Comparison of ENCODE assay signal across 21 cellular contexts in the genomic region with DNA sequence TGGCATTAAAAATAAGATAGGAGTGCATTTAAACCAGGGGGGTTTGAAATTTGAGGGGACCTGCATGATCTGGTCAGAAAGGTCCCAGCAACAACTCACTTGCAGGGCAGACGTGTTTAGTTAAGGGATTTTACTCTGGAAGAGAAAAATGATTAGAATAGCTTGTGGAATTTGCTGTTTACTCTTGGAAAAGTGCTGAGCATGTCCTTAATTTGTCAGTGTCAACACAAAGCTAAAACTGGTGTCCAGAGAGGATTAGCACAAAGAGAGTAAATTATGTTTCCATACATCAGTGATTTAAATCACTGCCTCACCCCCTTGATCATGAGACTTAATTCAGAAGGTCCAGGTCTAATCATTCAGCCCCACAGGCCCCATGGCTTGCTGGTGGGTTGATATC.
A peak's percentile ranks its signal among the peaks of the same experiment; 100 is the strongest.
DNase-seq lines count a peak whose midpoint lies in the region; ATAC-seq, FAIRE-seq and TF ChIP-seq lines count a peak whose summit lies in the region.
"Had no signal": no experiment of that assay in that cellular context is flagged by ENCODE, and none has a peak within 500 bp of the region (broad histone marks: within the 10 kb centered on the region; RNA-seq: fewer than 3 reads in every experiment).

No MANE protein-coding gene starts in this region.

- H3K79me2 ChIP-seq in HepG2 (ENCODE audit: insufficient read depth, low read length), result no peaks in the 10 kb centered on the region
- H3K79me2 ChIP-seq in parathyroid adenoma, result no peaks in the 10 kb centered on the region

- WGBS in HepG2 (ENCODE audit: low lambda C conversion rate), result 2% methylated on average over 1 of the region's 1 CpG
- 7% methylated on average over 1 of the region's 1 CpG for WGBS in right lobe of liver (ENCODE audit: insufficient coverage, low coverage, low lambda C conversion rate, missing lambda C conversion rate)
- 5 to 39% (median 22%) methylated on average over 1 of the region's 1 CpG for WGBS in ovary, 3 donors

- POLR2A ChIA-PET in HepG2 (lab: Yijun Ruan, JAX), result no interaction called here

- BruUV-seq in HepG2 (replicated peaks; lab: Mats Ljungman, UMichigan), result no TSS peak

- H3K4me2 ChIP-seq in HepG2 (ENCODE audit: low read depth, low read length) (no peak overlapping the region), parathyroid adenoma (ENCODE audit: low read length) (peak overlapping the region; percentile 20)

- TF ChIP-seq POLR2A in HepG2 (IDR thresholded peaks at IDR 0.05; ENCODE audit: insufficient read depth in 1 of 2, low read depth in 2 of 2, low read length in 2 of 2) (no peak), right lobe of liver (IDR thresholded peaks at IDR 0.05) (no peak), ovary (IDR thresholded peaks at IDR 0.05) (no peak)

- TF ChIP-seq CTCF in HepG2 (CRISPR knock-in tag; IDR thresholded peaks at IDR 0.05) (no peak), right lobe of liver (IDR thresholded peaks at IDR 0.05) (no peak), parathyroid adenoma (IDR thresholded peaks at IDR 0.05) (no peak), mesothelial cell of epicardium (IDR thresholded peaks at IDR 0.05; ENCODE audit: unreplicated experiment) (no peak), ovary (IDR thresholded peaks at IDR 0.05) (no peak)

- H3K4me3 ChIP-seq in HepG2 (replicated peaks in 1 of 3; ENCODE audit: insufficient read depth in 1 of 3, low read depth in 2 of 3, low read length in 3 of 3), result no peak overlapping the region
- H3K4me3 ChIP-seq in right lobe of liver, result no peak overlapping the region
- H3K4me3 ChIP-seq in parathyroid adenoma (ENCODE audit: low read depth, low read length), result no peak overlapping the region
- no peak overlapping the region for H3K4me3 ChIP-seq in ovary
- H3K4me3 ChIP-seq: BLaER1 treated with 17β-estradiol and CSF1 and Interleukin-3, amounts not matched to agents 10 nM and 100 nM; GM23248 had no signal

- H2AFZ ChIP-seq in HepG2 (ENCODE audit: low read length), result no peak overlapping the region
- H2AFZ ChIP-seq in parathyroid adenoma, result no peak overlapping the region
- H2AFZ ChIP-seq: GM23248 had no signal

- H3K27me3 Mint-ChIP-seq in mesothelial cell of epicardium (ENCODE audit: low read depth), result peaks cover 36% of the 10 kb centered on the region

- FAIRE-seq in HepG2 (lab: Jason Lieb, UNC), result peak; percentile 40
- FAIRE-seq: A204.1, G401.6, GM19239, H1 had no signal

- no peaks in the 10 kb centered on the region for H3K36me3 Mint-ChIP-seq in mesothelial cell of epicardium
- H3K36me3 Mint-ChIP-seq: CD4-positive, alpha-beta memory T cell had no signal

- H3K4me1 ChIP-seq in HepG2 (ENCODE audit: insufficient read depth, low read length), result no peaks in the 10 kb centered on the region
- H3K4me1 ChIP-seq in right lobe of liver, result no peaks in the 10 kb centered on the region
- no peaks in the 10 kb centered on the region for H3K4me1 ChIP-seq in parathyroid adenoma
- peaks cover 1% of the 10 kb centered on the region for H3K4me1 ChIP-seq in ovary (ENCODE audit: insufficient read depth)
- H3K4me1 ChIP-seq: BE2C, Caco-2 had no signal

- in situ Hi-C loops in HepG2 (cut with HindIII; ENCODE audit: extremely low pct_ligation_motif_present, low pct_unique_long_range_greater_than_20kb), result no loop called here

- no peak overlapping the region for H3K27ac ChIP-seq in HepG2 (ENCODE audit: extremely low read length, insufficient read depth, low read length)
- no peak overlapping the region for H3K27ac ChIP-seq in right lobe of liver
- no peak overlapping the region for H3K27ac ChIP-seq in parathyroid adenoma
- no peak overlapping the region for H3K27ac ChIP-seq in ovary
- H3K27ac ChIP-seq: 22Rv1; BLaER1 treated with 17β-estradiol and CSF1 and Interleukin-3, amounts not matched to agents 10 nM and 100 nM; GM23248 had no signal

- H3K4me3 Mint-ChIP-seq in mesothelial cell of epicardium, result no peak overlapping the region
- H3K4me3 Mint-ChIP-seq: CD4-positive, alpha-beta memory T cell had no signal

- TF ChIP-seq EP300 in HepG2 (IDR thresholded peaks at IDR 0.05; ENCODE audit: low read depth in 2 of 2, low read length in 2 of 2), result no peak
- no peak for TF ChIP-seq EP300 in HepG2 (CRISPR knock-in tag; IDR thresholded peaks at IDR 0.05; ENCODE audit: borderline replicate concordance)
- no peak for TF ChIP-seq EP300 in ovary (IDR thresholded peaks at IDR 0.05)

- no peaks in the 10 kb centered on the region for H3K9me3 Mint-ChIP-seq in mesothelial cell of epicardium

- peaks cover 16% of the 10 kb centered on the region for H3K4me1 Mint-ChIP-seq in mesothelial cell of epicardium
- H3K4me1 Mint-ChIP-seq: CD4-positive, alpha-beta memory T cell had no signal

- no peaks in the 10 kb centered on the region for H4K20me1 ChIP-seq in HepG2 (ENCODE audit: insufficient read depth, low read length)
- H4K20me1 ChIP-seq: BLaER1 treated with 17β-estradiol and CSF1 and Interleukin-3, amounts not matched to agents 10 nM and 100 nM had no signal

- DNase-seq in HepG2 (ENCODE audit: low spot score) (no peak), right lobe of liver (no peak), amniotic epithelial cell (ENCODE audit: low read depth) (peak; percentile 1), mesothelial cell of epicardium (ENCODE audit: low spot score in 2 of 2, unreplicated experiment in 2 of 2) (no peak), ovary (no peak)
- DNase-seq: ACHN; AML-193; BE2C; Caco-2; CD4-positive, alpha-beta memory T cell; DMS153; GM23248; H7; HCEC 1CT had no signal

- H3K9ac ChIP-seq in HepG2 (ENCODE audit: insufficient read depth, low read depth, low read length), result no peak overlapping the region
- no peak overlapping the region for H3K9ac ChIP-seq in parathyroid adenoma
- H3K9ac ChIP-seq: BLaER1 treated with 17β-estradiol and CSF1 and Interleukin-3, amounts not matched to agents 10 nM and 100 nM; GM23248 had no signal

- TF ChIP-seq RAD21 in HepG2 (CRISPR knock-in tag; IDR thresholded peaks at IDR 0.05), result no peak

- H3K36me3 ChIP-seq in HepG2 (replicated peaks in 1 of 2; ENCODE audit: control insufficient read depth in 1 of 2, insufficient read depth in 2 of 2, low read length in 2 of 2), result no peaks in the 10 kb centered on the region
- H3K36me3 ChIP-seq in right lobe of liver, result no peaks in the 10 kb centered on the region
- H3K36me3 ChIP-seq in parathyroid adenoma (ENCODE audit: control insufficient read depth, insufficient read depth, low read length), result no peaks in the 10 kb centered on the region
- no peaks in the 10 kb centered on the region for H3K36me3 ChIP-seq in ovary
- H3K36me3 ChIP-seq: BE2C; BLaER1 treated with 17β-estradiol and CSF1 and Interleukin-3, amounts not matched to agents 10 nM and 100 nM had no signal

- no peak for ATAC-seq in HepG2
- no peak for ATAC-seq in right lobe of liver

- no peak overlapping the region for H3K27ac Mint-ChIP-seq in mesothelial cell of epicardium
- H3K27ac Mint-ChIP-seq: CD4-positive, alpha-beta memory T cell had no signal

- H3K27me3 ChIP-seq in HepG2 (ENCODE audit: control insufficient read depth in 1 of 2, insufficient read depth in 2 of 2, low read length in 2 of 2) (peaks cover 0 to 4% of the 10 kb centered on the region in 2 experiments; a peak in 1 of 5 replicates), right lobe of liver (no peaks in the 10 kb centered on the region), parathyroid adenoma (ENCODE audit: control insufficient read depth, insufficient read depth, low read length) (no peaks in the 10 kb centered on the region), ovary (no peaks in the 10 kb centered on the region)
- H3K27me3 ChIP-seq: BE2C had no signal

- intact Hi-C loops in HepG2 (cut with micrococcal nuclease; ENCODE audit: unreplicated experiment) (loop anchor here (10.0 kb wide), 1 partner anchor 142 kb away; no protein-coding TSS in a partner anchor), right lobe of liver (cut with DNase I) (no loop called here), ovary (cut with DNase I) (no loop called here)

- H3K9me3 ChIP-seq in HepG2 (ENCODE audit: low read length) (no peaks in the 10 kb centered on the region), right lobe of liver (no peaks in the 10 kb centered on the region), parathyroid adenoma (ENCODE audit: control insufficient read depth, low read length) (no peaks in the 10 kb centered on the region), ovary (no peaks in the 10 kb centered on the region)
- H3K9me3 ChIP-seq: BE2C; BLaER1 treated with 17β-estradiol and CSF1 and Interleukin-3, amounts not matched to agents 10 nM and 100 nM; Caco-2 had no signal

- CTCF ChIA-PET in HepG2 (lab: Yijun Ruan, JAX; ENCODE audit: low intra/inter-chr PET ratio, low total read pairs), result no interaction called here

TF ChIP-seq in HepG2, 621 proteins besides CTCF, POLR2A, EP300 and RAD21 (continues in another document):
- TF ChIP-seq ZNF616 (CRISPR knock-in tag; IDR thresholded peaks at IDR 0.05; ENCODE audit: low read depth) (no peak), ZNF549 (CRISPR knock-in tag; IDR thresholded peaks at IDR 0.05) (no peak), BRCA1 (CRISPR knock-in tag; IDR thresholded peaks at IDR 0.05) (no peak), SETDB1 (CRISPR knock-in tag; IDR thresholded peaks at IDR 0.05; ENCODE audit: borderline replicate concordance) (no peak)
